In genomic region chr16:53048139-53048915, GRCh38 we compare ENCODE assay signal across 1 cellular context.
TF ChIP-seq lines count a peak whose summit lies in the region.

No MANE protein-coding gene starts in this region.

TF ChIP-seq in HepG2, 621 proteins besides CTCF, POLR2A, EP300 and RAD21 (continued from another document):
- TF ChIP-seq GATA4 (IDR thresholded peaks at IDR 0.05; ENCODE audit: borderline replicate concordance, low read depth) (no peak; the same call in 1 of the 2 replicates), ZNF414 (CRISPR knock-in tag; IDR thresholded peaks at IDR 0.05) (0 out of 2 replicates have a peak, but pooled peaks have one; percentile 19), ZNF557 (CRISPR knock-in tag; IDR thresholded peaks at IDR 0.05) (no peak), ASH2L (IDR thresholded peaks at IDR 0.05; ENCODE audit: insufficient read length, low read depth, low read length) (peak; percentile 67), JUN (CRISPR knock-in tag; IDR thresholded peaks at IDR 0.05) (peak; percentile 52; the same call in 1 of the 2 replicates), ZNF275 (CRISPR knock-in tag; IDR thresholded peaks at IDR 0.05; ENCODE audit: borderline replicate concordance) (no peak)
